In the genomic region with DNA sequence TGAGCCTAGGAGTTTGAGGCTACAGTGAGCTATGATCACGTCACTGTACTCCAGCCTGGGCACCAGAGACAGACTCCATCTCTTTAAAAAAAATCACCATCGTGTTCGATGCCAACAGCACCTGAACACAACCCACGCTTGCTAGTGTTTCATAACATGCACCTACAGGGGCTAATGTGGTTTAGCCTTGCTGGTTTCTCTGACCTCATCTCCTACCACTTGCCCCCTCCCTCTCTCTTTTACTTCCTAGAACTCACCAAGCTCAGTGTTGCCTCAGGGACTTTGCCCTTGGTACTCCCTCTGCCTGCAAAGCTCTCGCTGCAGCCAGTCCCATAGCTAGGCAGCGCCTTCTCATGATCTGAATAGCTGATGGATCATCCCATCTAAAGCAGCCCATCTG, we compare ENCODE assay signal across 17 cellular contexts.
A peak's percentile ranks its signal among the peaks of the same experiment; 100 is the strongest.
DNase-seq lines count a peak whose midpoint lies in the region; ATAC-seq, FAIRE-seq and TF ChIP-seq lines count a peak whose summit lies in the region.
"Had no signal": no experiment of that assay in that cellular context is flagged by ENCODE, and none has a peak within 500 bp of the region (broad histone marks: within the 10 kb centered on the region; RNA-seq: fewer than 3 reads in every experiment).

No MANE protein-coding gene starts in this region.

- no peaks in the 10 kb centered on the region for H3K36me3 ChIP-seq in liver (ENCODE audit: control insufficient read depth in 4 of 4, insufficient read depth in 3 of 4, low read depth in 1 of 4, low read length in 3 of 4)
- H3K36me3 ChIP-seq: left lung had no signal

- H3K27me3 ChIP-seq in liver (ENCODE audit: control insufficient read depth in 4 of 4, insufficient read depth in 4 of 4, low read length in 3 of 4) = no peaks in the 10 kb centered on the region
- H3K27me3 ChIP-seq: left lung had no signal

- no peaks in the 10 kb centered on the region for H3K9me3 ChIP-seq in liver (ENCODE audit: control insufficient read depth in 4 of 4, low read length in 3 of 4)
- H3K9me3 ChIP-seq: left lung, psoas muscle had no signal

- FAIRE-seq in RCC 7860 (lab: Jason Lieb, UNC) = no peak

- H3K27me3 Mint-ChIP-seq in activated T-helper 17 cell treated with anti-CD3 and anti-CD28 coated beads, Interleukin-2, amount 50 U/mL, for 72 hours = peaks cover 18% of the 10 kb centered on the region

- no peak overlapping the region for H3K4me3 Mint-ChIP-seq in activated T-helper 17 cell treated with anti-CD3 and anti-CD28 coated beads, Interleukin-2, amount 50 U/mL, for 72 hours
- H3K4me3 Mint-ChIP-seq: effector memory CD8-positive, alpha-beta T cell; natural killer cell had no signal

- peak; percentile 67 for ATAC-seq in activated T-helper 17 cell treated with anti-CD3 and anti-CD28 coated beads, Interleukin-2, amount 50 U/mL, for 72 hours (replicated peaks)
- ATAC-seq in GM19463 (IDR thresholded peaks at IDR 0.05; ENCODE audit: unreplicated experiment) = no peak
- ATAC-seq: effector memory CD8-positive, alpha-beta T cell; left lung; natural killer cell had no signal

- TF ChIP-seq RAD21 in liver (IDR thresholded peaks at IDR 0.05) = peak in 1 of 2 donors; percentile 14

- no peak for TF ChIP-seq CTCF in liver (IDR thresholded peaks at IDR 0.05; ENCODE audit: low read depth, low read length, missing input control)

- H3K27ac ChIP-seq in liver (ENCODE audit: low read depth in 1 of 2, low read length in 2 of 2) = no peak overlapping the region
- H3K27ac ChIP-seq: psoas muscle had no signal

- H3K36me3 Mint-ChIP-seq in activated T-helper 17 cell treated with anti-CD3 and anti-CD28 coated beads, Interleukin-2, amount 50 U/mL, for 72 hours (ENCODE audit: low read depth) = no peaks in the 10 kb centered on the region
- H3K36me3 Mint-ChIP-seq: natural killer cell had no signal

- H3K4me1 Mint-ChIP-seq in activated T-helper 17 cell treated with anti-CD3 and anti-CD28 coated beads, Interleukin-2, amount 50 U/mL, for 72 hours = peaks cover 4% of the 10 kb centered on the region
- H3K4me1 Mint-ChIP-seq: natural killer cell had no signal

- no peak overlapping the region for H3K4me3 ChIP-seq in liver (ENCODE audit: low read depth in 1 of 3, low read length in 3 of 3)
- H3K4me3 ChIP-seq: left lung, psoas muscle had no signal

- H3K4me1 ChIP-seq in liver (ENCODE audit: control insufficient read depth in 4 of 4, insufficient read depth in 4 of 4, low read length in 3 of 4) = peaks cover 0 to 1% (median under 1%) of the 10 kb centered on the region in 4 donors
- H3K4me1 ChIP-seq: psoas muscle had no signal

- no peak overlapping the region for H3K9ac ChIP-seq in liver (ENCODE audit: low read depth in 1 of 2, low read length in 2 of 2)

- DNase-seq in DMS153 (lab: John Stamatoyannopoulos, UW) (peak; percentile 61), M059J (ENCODE audit: low read depth) (peak; percentile 82), epidermal melanocyte (ENCODE audit: insufficient read length, low spot score) (no peak), RCC 7860 (ENCODE audit: low spot score) (no peak), NCI-H2227 (lab: John Stamatoyannopoulos, UW; ENCODE audit: unreplicated experiment) (no peak)
- DNase-seq: activated T-cell treated with anti-CD3 and anti-CD28 coated beads for 4 hours; central memory CD4-positive, alpha-beta T cell; effector memory CD8-positive, alpha-beta T cell; left lung; natural killer cell; NCI-H1930; NCI-H510A; stimulated activated CD4-positive, alpha-beta T cell treated with anti-CD3 and anti-CD28 coated beads, Interleukin-15, amount 100 ng/mL, for 24 hours had no signal

- WGBS in liver = 59% methylated on average over 6 of the region's 6 CpGs

- no peak overlapping the region for H3K27ac Mint-ChIP-seq in activated T-helper 17 cell treated with anti-CD3 and anti-CD28 coated beads, Interleukin-2, amount 50 U/mL, for 72 hours
- H3K27ac Mint-ChIP-seq: effector memory CD8-positive, alpha-beta T cell; natural killer cell had no signal

- no peaks in the 10 kb centered on the region for H3K9me3 Mint-ChIP-seq in activated T-helper 17 cell treated with anti-CD3 and anti-CD28 coated beads, Interleukin-2, amount 50 U/mL, for 72 hours
- H3K9me3 Mint-ChIP-seq: effector memory CD8-positive, alpha-beta T cell; natural killer cell had no signal

TF ChIP-seq in liver, 16 proteins besides CTCF, POLR2A, EP300 and RAD21:
- TF ChIP-seq HNF4G (IDR thresholded peaks at IDR 0.05) (peak; percentile 51), GABPA (IDR thresholded peaks at IDR 0.05 in 1 of 2, conservative IDR thresholded peaks at IDR 0.05 in 1 of 2) (no peak), TAF1 (conservative IDR thresholded peaks at IDR 0.05) (no peak), RXRA (IDR thresholded peaks at IDR 0.05) (peak in 1 of 2 donors; percentile 6), EGR1 (IDR thresholded peaks at IDR 0.05; ENCODE audit: low read depth in 2 of 2) (no peak), NR2F2 (IDR thresholded peaks at IDR 0.05) (no peak), FOXA1 (IDR thresholded peaks at IDR 0.05) (no peak), HNF4A (conservative IDR thresholded peaks at IDR 0.05) (peak; percentile 42 to 73), SP1 (IDR thresholded peaks at IDR 0.05) (peak; percentile 46), FOXA2 (IDR thresholded peaks at IDR 0.05) (no peak)

Comparison
In these comparisons a context has a peak if more than half of its experiments do, and no peak if none do; other contexts are left out.
1. DNase-seq: peak in DMS153 (single experiment) and M059J (single experiment); none in epidermal melanocyte (single experiment), RCC 7860 (single experiment) and NCI-H2227 (single experiment).